Comparison of ENCODE assay signal across 24 cellular contexts in the genomic region with DNA sequence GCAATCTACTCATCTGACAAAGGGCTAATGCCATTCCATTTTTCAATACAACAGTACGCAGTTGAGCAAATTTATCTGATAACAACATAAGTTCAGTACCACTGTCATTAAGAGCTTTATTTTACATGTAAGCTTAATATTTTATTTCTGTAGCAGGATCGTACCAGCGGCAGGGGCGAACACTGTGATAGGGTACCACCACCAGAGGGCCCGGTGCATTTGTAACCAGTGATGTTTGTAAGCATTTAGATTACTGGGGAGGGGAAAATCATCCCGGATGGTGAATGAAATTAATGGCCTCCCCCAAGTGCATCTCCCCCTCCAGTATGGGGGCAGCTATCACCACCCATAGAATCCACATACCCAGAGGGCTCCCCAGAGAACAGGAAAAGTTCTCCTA.
"Had no signal": no experiment of that assay in that cellular context is flagged by ENCODE, and none has a peak within 500 bp of the region (broad histone marks: within the 10 kb centered on the region; RNA-seq: fewer than 3 reads in every experiment).

No MANE protein-coding gene starts in this region.

- ATAC-seq: natural killer cell; right lobe of liver; stimulated activated memory B cell treated with anti-CD40 and anti-IgM and Interleukin-4, amounts not matched to agents 10 μg/mL and 1 μg/mL and 100 μg/mL, for 72 hours; stimulated activated naive CD8-positive, alpha-beta T cell treated with anti-CD3 and anti-CD28 coated beads, Interleukin-15, Interleukin-2, amounts not matched to agents 100 U/mL and 50 U/mL, for 24 hours had no signal

- H3K9me3 ChIP-seq: left ventricle myocardium inferior, ovary, right atrium auricular region, right lobe of liver, testis, thyroid gland, transverse colon, upper lobe of left lung had no signal

- H3K36me3 Mint-ChIP-seq: naive B cell; natural killer cell; stimulated activated memory B cell treated with anti-CD40 and anti-IgM and Interleukin-4, amounts not matched to agents 10 μg/mL and 1 μg/mL and 100 μg/mL, for 72 hours had no signal

- H3K36me3 ChIP-seq: left ventricle myocardium inferior, ovary, right atrium auricular region, right lobe of liver, thyroid gland, transverse colon, upper lobe of left lung had no signal

- H3K4me1 Mint-ChIP-seq: naive B cell; natural killer cell; nephron progenitor cell; stimulated activated memory B cell treated with anti-CD40 and anti-IgM and Interleukin-4, amounts not matched to agents 10 μg/mL and 1 μg/mL and 100 μg/mL, for 72 hours had no signal

- H3K27me3 ChIP-seq: ovary, right atrium auricular region, right lobe of liver, stomach, testis, thyroid gland, transverse colon, upper lobe of left lung had no signal

- H3K27ac ChIP-seq: left ventricle myocardium inferior, ovary, right atrium auricular region, right lobe of liver, stomach, testis, thyroid gland, transverse colon, upper lobe of left lung had no signal

- H3K4me3 Mint-ChIP-seq: mesothelial cell of epicardium; naive B cell; natural killer cell; nephron progenitor cell; stimulated activated memory B cell treated with anti-CD40 and anti-IgM and Interleukin-4, amounts not matched to agents 10 μg/mL and 1 μg/mL and 100 μg/mL, for 72 hours had no signal

- H3K27me3 Mint-ChIP-seq: naive B cell; progenitor cell of endocrine pancreas; stimulated activated memory B cell treated with anti-CD40 and anti-IgM and Interleukin-4, amounts not matched to agents 10 μg/mL and 1 μg/mL and 100 μg/mL, for 72 hours had no signal

- H3K4me3 ChIP-seq: left ventricle myocardium inferior, lung, ovary, right atrium auricular region, right lobe of liver, smooth muscle cell, stomach, testis, thyroid gland, transverse colon, upper lobe of left lung had no signal

- H3K4me1 ChIP-seq: right atrium auricular region, stomach, testis, transverse colon, upper lobe of left lung had no signal

- DNase-seq: islet precursor cell; left ventricle myocardium inferior; mesendoderm; naive B cell; natural killer cell; nephron progenitor cell; ovary; right lobe of liver; stimulated activated CD4-positive, alpha-beta T cell treated with anti-CD3 and anti-CD28 coated beads, Interleukin-1b, Interleukin-23, amount 100 ng/mL, for 48 hours; stimulated activated CD4-positive, alpha-beta T cell treated with anti-CD3 and anti-CD28 coated beads, Interleukin-2, amount 100 ng/mL, for 48 hours; stimulated activated CD4-positive, alpha-beta T cell treated with anti-CD3 and anti-CD28 coated beads, Interleukin-4, amount 100 ng/mL, for 4 hours; stimulated activated CD8-positive, alpha-beta memory T cell treated with anti-CD3 and anti-CD28 coated beads, Interleukin-4, amount 100 ng/mL, for 48 hours; stimulated activated naive CD8-positive, alpha-beta T cell treated with anti-CD3 and anti-CD28 coated beads, Interleukin-15, Interleukin-2, amounts not matched to agents 100 U/mL and 50 U/mL, for 24 hours; stomach; testis; thyroid gland; transverse colon; upper lobe of left lung had no signal

- H3K4me2 ChIP-seq: smooth muscle cell had no signal

- H3K27ac Mint-ChIP-seq: mesothelial cell of epicardium; naive B cell; natural killer cell; nephron progenitor cell; progenitor cell of endocrine pancreas; stimulated activated memory B cell treated with anti-CD40 and anti-IgM and Interleukin-4, amounts not matched to agents 10 μg/mL and 1 μg/mL and 100 μg/mL, for 72 hours had no signal
